In the genomic region with DNA sequence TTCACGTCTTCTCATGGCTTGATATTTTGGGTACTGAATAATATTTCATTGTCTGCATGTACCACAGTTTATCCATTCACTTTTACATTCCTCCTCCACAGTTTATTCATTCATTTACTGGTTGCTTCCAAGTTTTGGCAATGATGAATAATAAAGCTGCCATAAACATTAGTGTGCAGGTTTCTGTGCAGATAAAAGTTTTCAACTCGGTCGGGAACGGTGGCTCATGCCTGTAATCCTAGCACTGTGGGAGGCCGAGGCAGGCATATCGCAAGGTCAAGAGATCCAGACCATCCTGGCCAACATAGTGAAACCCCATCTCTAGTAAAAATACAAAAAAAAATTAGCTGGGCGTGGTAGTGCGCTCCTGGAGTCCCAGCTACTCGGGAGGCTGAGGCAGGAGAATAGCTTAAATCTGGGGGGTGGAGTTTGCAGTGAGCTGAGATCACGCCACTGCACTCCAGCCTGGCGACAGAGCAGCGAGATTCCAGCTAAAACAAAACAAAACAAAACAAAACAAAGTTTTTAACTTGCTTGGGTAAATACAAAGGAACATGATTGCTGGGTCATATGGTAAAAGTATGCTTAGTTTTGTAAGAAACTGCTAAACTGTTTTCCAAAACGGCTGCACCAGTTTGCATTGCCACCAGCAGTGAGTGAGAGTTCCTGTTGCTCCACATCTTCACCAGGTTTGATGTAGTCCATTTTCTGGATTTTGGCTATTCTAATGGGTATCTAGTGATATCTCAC, we compare ENCODE assay signal across 14 cellular contexts.
"Had no signal": no experiment of that assay in that cellular context is flagged by ENCODE, and none has a peak within 500 bp of the region (broad histone marks: within the 10 kb centered on the region; RNA-seq: fewer than 3 reads in every experiment).

No MANE protein-coding gene starts in this region.

- H3K27ac Mint-ChIP-seq: activated B cell treated with CpG ODN at 0.5 μM for 24 hours; activated CD4-positive, alpha-beta T cell treated with anti-CD3 and anti-CD28 coated beads, Interleukin-2, amount 10 ng/mL, durations not matched to agents 7 days and 5 days had no signal

- ATAC-seq: stimulated activated naive CD8-positive, alpha-beta T cell treated with anti-CD3 and anti-CD28 coated beads, Interleukin-15, amount 100 ng/mL, for 72 hours had no signal

- H3K9me3 Mint-ChIP-seq: activated B cell treated with CpG ODN at 0.5 μM for 24 hours; activated CD4-positive, alpha-beta T cell treated with anti-CD3 and anti-CD28 coated beads, Interleukin-2, amount 10 ng/mL, durations not matched to agents 7 days and 5 days; stimulated activated naive CD8-positive, alpha-beta T cell treated with anti-CD3 and anti-CD28 coated beads, Interleukin-15, amount 100 ng/mL, for 72 hours had no signal

- H3K27ac ChIP-seq: esophagus muscularis mucosa, hepatocyte, thyroid gland had no signal

- H3K4me2 ChIP-seq: hepatocyte had no signal

- H3K27me3 Mint-ChIP-seq: activated B cell treated with CpG ODN at 0.5 μM for 24 hours; activated CD4-positive, alpha-beta T cell treated with anti-CD3 and anti-CD28 coated beads, Interleukin-2, amount 10 ng/mL, durations not matched to agents 7 days and 5 days; stimulated activated naive CD8-positive, alpha-beta T cell treated with anti-CD3 and anti-CD28 coated beads, Interleukin-15, amount 100 ng/mL, for 72 hours had no signal

- H2AFZ ChIP-seq: hepatocyte had no signal

- H3K27me3 ChIP-seq: esophagus muscularis mucosa, hepatocyte, thyroid gland, uterus had no signal

- H3K36me3 ChIP-seq: thyroid gland, uterus had no signal

- DNase-seq: activated B cell treated with CpG ODN at 0.5 μM for 24 hours; activated CD4-positive, alpha-beta T cell treated with anti-CD3 and anti-CD28 coated beads, Interleukin-2, amount 10 ng/mL, durations not matched to agents 7 days and 5 days; activated CD8-positive, alpha-beta memory T cell treated with anti-CD3 and anti-CD28 coated beads for 24 hours; activated naive CD4-positive, alpha-beta T cell treated with anti-CD3 and anti-CD28 coated beads, Interleukin-2, amount 50 U/mL, for 16 hours; amniotic stem cell; posterior cingulate gyrus; stimulated activated CD4-positive, alpha-beta T cell treated with anti-CD3 and anti-CD28 coated beads, Interleukin-15, amount 100 ng/mL, for 24 hours; stimulated activated CD4-positive, alpha-beta T cell treated with anti-CD3 and anti-CD28 coated beads, Interleukin-4, amount 100 ng/mL, for 24 hours; stimulated activated naive CD8-positive, alpha-beta T cell treated with anti-CD3 and anti-CD28 coated beads, Interleukin-15, amount 100 ng/mL, for 72 hours; T-helper 2 cell; thyroid gland; uterus had no signal

- H3K4me1 Mint-ChIP-seq: activated B cell treated with CpG ODN at 0.5 μM for 24 hours had no signal

- H3K9me3 ChIP-seq: esophagus muscularis mucosa, thyroid gland, uterus had no signal

- H3K4me3 ChIP-seq: esophagus muscularis mucosa, hepatocyte, thyroid gland, uterus had no signal

- H3K4me1 ChIP-seq: uterus had no signal

- H3K4me3 Mint-ChIP-seq: activated B cell treated with CpG ODN at 0.5 μM for 24 hours; activated CD4-positive, alpha-beta T cell treated with anti-CD3 and anti-CD28 coated beads, Interleukin-2, amount 10 ng/mL, durations not matched to agents 7 days and 5 days; stimulated activated naive CD8-positive, alpha-beta T cell treated with anti-CD3 and anti-CD28 coated beads, Interleukin-15, amount 100 ng/mL, for 72 hours had no signal
